In the genomic region with DNA sequence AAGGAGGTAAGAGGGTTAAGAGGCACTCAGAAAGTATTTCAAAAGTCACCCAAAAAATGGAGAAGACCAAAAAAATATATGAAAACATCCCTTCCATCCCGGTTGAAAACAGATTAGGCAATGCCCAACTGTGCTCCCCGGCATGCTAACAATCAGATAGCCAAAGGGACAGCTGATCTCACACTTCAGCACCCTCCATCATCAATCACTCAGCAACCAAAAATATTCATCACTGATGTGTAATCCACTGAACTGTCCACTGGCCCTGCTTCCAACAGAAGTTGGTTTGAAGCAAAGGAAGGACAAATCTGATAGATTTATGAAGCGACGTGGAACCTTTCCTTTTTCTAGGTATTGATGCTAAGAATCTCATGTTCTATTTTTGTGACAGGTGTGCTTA, we compare ENCODE assay signal across 22 cellular contexts.
DNase-seq lines count a peak whose midpoint lies in the region; ATAC-seq and TF ChIP-seq lines count a peak whose summit lies in the region.
"Had no signal": no experiment of that assay in that cellular context is flagged by ENCODE, and none has a peak within 500 bp of the region (broad histone marks: within the 10 kb centered on the region; RNA-seq: fewer than 3 reads in every experiment).

No MANE protein-coding gene starts in this region.

- H3K4me2 ChIP-seq in parathyroid adenoma (ENCODE audit: low read length): peak overlapping the region; percentile 2

- no peaks in the 10 kb centered on the region for H3K27me3 ChIP-seq in parathyroid adenoma (ENCODE audit: control insufficient read depth, insufficient read depth, low read length)
- H3K27me3 ChIP-seq: spleen had no signal

- no peak for ATAC-seq in HG03196 (IDR thresholded peaks at IDR 0.05; ENCODE audit: unreplicated experiment)
- ATAC-seq: activated T-cell treated with anti-CD3 and anti-CD28 coated beads, Interleukin-2, amount 50 U/mL, for 4 hours; stimulated activated naive CD8-positive, alpha-beta T cell treated with anti-CD3 and anti-CD28 coated beads, Interleukin-15, Interleukin-2, amounts not matched to agents 100 U/mL and 50 U/mL, for 24 hours had no signal

- no peak overlapping the region for H2AFZ ChIP-seq in parathyroid adenoma

- TF ChIP-seq CTCF in fibroblast of pulmonary artery (IDR thresholded peaks at IDR 0.05; ENCODE audit: low read length, missing control alignments) (no peak), parathyroid adenoma (IDR thresholded peaks at IDR 0.05) (no peak)

- H3K4me3 ChIP-seq in fibroblast of pulmonary artery (replicated peaks; ENCODE audit: low read depth, low read length): no peak overlapping the region
- no peak overlapping the region for H3K4me3 ChIP-seq in parathyroid adenoma (ENCODE audit: low read depth, low read length)
- H3K4me3 ChIP-seq: prostate gland, spleen had no signal

- no peak overlapping the region for H3K9ac ChIP-seq in parathyroid adenoma

- peak; percentile 19 for DNase-seq in EL
- DNase-seq in LHCN-M2 (ENCODE audit: low read depth): peak; percentile 89
- DNase-seq in fibroblast of pulmonary artery (ENCODE audit: low read depth): peak; percentile 8
- no peak for DNase-seq in NCI-H1436 (lab: John Stamatoyannopoulos, UW)
- no peak for DNase-seq in stimulated activated naive CD4-positive, alpha-beta T cell treated with Interleukin-2 at 50 U/mL for 16 hours (lab: John Stamatoyannopoulos, UW)
- DNase-seq in islet precursor cell: no peak
- DNase-seq: activated naive CD4-positive, alpha-beta T cell treated with anti-CD3 and anti-CD28 coated beads for 36 hours; activated T-cell treated with anti-CD3 and anti-CD28 coated beads, Interleukin-2, amount 50 U/mL, for 4 hours; CD4-positive, alpha-beta T cell; effector CD4-positive, alpha-beta T cell; Kasumi-1; midbrain; NCI-H1092 treated with DMSO at 0.1 percent for 48 hours; NCI-H2029; NCI-H345; SHP77; stimulated activated CD4-positive, alpha-beta T cell treated with anti-CD3 and anti-CD28 coated beads, Interleukin-4, amount 100 ng/mL, for 1 hour; stimulated activated naive CD8-positive, alpha-beta T cell treated with anti-CD3 and anti-CD28 coated beads, Interleukin-15, Interleukin-2, amounts not matched to agents 100 U/mL and 50 U/mL, for 24 hours had no signal

- peak overlapping the region; percentile 13 for H3K27ac ChIP-seq in parathyroid adenoma
- H3K27ac ChIP-seq: prostate gland, spleen had no signal

- peaks cover 6% of the 10 kb centered on the region for H3K79me2 ChIP-seq in parathyroid adenoma

- H3K36me3 ChIP-seq in parathyroid adenoma (ENCODE audit: control insufficient read depth, insufficient read depth, low read length): no peaks in the 10 kb centered on the region
- H3K36me3 ChIP-seq: prostate gland had no signal

- H3K9me3 ChIP-seq in parathyroid adenoma (ENCODE audit: control insufficient read depth, low read length): no peaks in the 10 kb centered on the region
- H3K9me3 ChIP-seq: prostate gland, spleen had no signal

- peaks cover 31% of the 10 kb centered on the region for H3K4me1 ChIP-seq in parathyroid adenoma
- H3K4me1 ChIP-seq: prostate gland had no signal

Comparison
In these comparisons a context has a peak if more than half of its experiments do, and no peak if none do; other contexts are left out.
1. DNase-seq: peak in EL (single experiment), LHCN-M2 (single experiment) and fibroblast of pulmonary artery (single experiment); none in NCI-H1436 (single experiment), stimulated activated naive CD4-positive, alpha-beta T cell treated with Interleukin-2 at 50 U/mL for 16 hours (single experiment) and islet precursor cell (single experiment).